8 cellular contexts compared by ENCODE assay signal in the genomic region with DNA sequence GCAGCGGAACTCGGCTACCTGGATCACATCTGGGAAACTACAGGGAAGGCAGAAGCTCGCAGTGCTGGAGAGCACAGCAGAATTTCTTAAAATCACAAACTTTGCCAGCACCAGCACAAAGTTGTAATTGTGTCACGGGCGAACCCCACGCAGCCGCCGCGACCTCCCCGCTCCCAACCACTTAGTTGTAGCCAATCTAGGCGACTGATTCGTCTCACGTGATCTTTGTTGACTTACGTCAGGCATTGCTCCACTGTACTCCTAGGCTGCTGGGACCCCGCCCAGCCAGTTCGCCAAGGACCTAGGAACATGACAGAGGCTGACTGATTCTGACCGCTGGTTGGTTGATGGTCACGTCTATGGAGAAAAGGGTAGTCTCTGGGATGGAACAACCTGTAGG. TPM values are rescaled to one million over a fixed set of nuclear protein-coding genes. Genes with fewer than 3 reads are reported as not detected.
DNase-seq lines count a peak whose midpoint lies in the region; ATAC-seq, FAIRE-seq and TF ChIP-seq lines count a peak whose summit lies in the region.

TSS of gene UTY (minus strand) at position 206 of the 400 bp plus-strand sequence. CDS start 368 bp downstream, outside the sequence.

- H3K4ac ChIP-seq in mesendoderm (ENCODE audit: low read depth, low read length): peak within 1 kb of the TSS; percentile 62

- H3K27me3 ChIP-seq in liver (ENCODE audit: control insufficient read depth in 4 of 4, insufficient read depth in 4 of 4, low read length in 3 of 4): no peaks in the 10 kb centered on the region
- no peaks in the 10 kb centered on the region for H3K27me3 ChIP-seq in HepG2 (ENCODE audit: control insufficient read depth in 1 of 2, insufficient read depth in 2 of 2, low read length in 2 of 2)
- no peaks in the 10 kb centered on the region for H3K27me3 ChIP-seq in mesendoderm (ENCODE audit: insufficient read depth, low read length, poor library complexity)
- no peaks in the 10 kb centered on the region for H3K27me3 ChIP-seq in thyroid gland

- no peaks in the 10 kb centered on the region for H3K79me1 ChIP-seq in mesendoderm (ENCODE audit: low read length)

- intact Hi-C loops in HepG2 (cut with micrococcal nuclease; ENCODE audit: unreplicated experiment) (no loop called here), thyroid gland (cut with DNase I) (no loop called here)

- no peak within 1 kb of the TSS for H2AK5ac ChIP-seq in mesendoderm (ENCODE audit: low read length)

- no peaks in the 10 kb centered on the region for H3K36me3 ChIP-seq in liver (ENCODE audit: control insufficient read depth in 4 of 4, insufficient read depth in 3 of 4, low read depth in 1 of 4, low read length in 3 of 4)
- no peaks in the 10 kb centered on the region for H3K36me3 ChIP-seq in HepG2 (replicated peaks in 1 of 2; ENCODE audit: control insufficient read depth in 1 of 2, insufficient read depth in 2 of 2, low read length in 2 of 2)
- H3K36me3 ChIP-seq in mesendoderm (ENCODE audit: control insufficient read depth, insufficient read depth, low read length): no peaks in the 10 kb centered on the region
- H3K36me3 ChIP-seq in thyroid gland: no peaks in the 10 kb centered on the region

- no peak for TF ChIP-seq EP300 in HepG2 (IDR thresholded peaks at IDR 0.05; ENCODE audit: low read depth in 2 of 2, low read length in 2 of 2)
- no peak for TF ChIP-seq EP300 in HepG2 (CRISPR knock-in tag; IDR thresholded peaks at IDR 0.05; ENCODE audit: borderline replicate concordance)

- no peak for ATAC-seq in HepG2

- WGBS in liver: under 1% methylated on average over 18 of the region's 18 CpGs
- WGBS in HepG2 (ENCODE audit: low lambda C conversion rate): 67% methylated on average over 13 of the region's 18 CpGs
- no CpG with 5 or more reads among the region's 18 CpGs for WGBS in mesendoderm (ENCODE audit: extremely low coverage, insufficient coverage, low lambda C conversion rate)
- 0% methylated on average over 1 to 5 of the region's 18 CpGs for WGBS in thyroid gland, 2 donors

- H3K4me1 ChIP-seq in liver (ENCODE audit: control insufficient read depth in 4 of 4, insufficient read depth in 4 of 4, low read length in 3 of 4): no peaks in the 10 kb centered on the region
- no peaks in the 10 kb centered on the region for H3K4me1 ChIP-seq in HepG2 (ENCODE audit: insufficient read depth, low read length)
- H3K4me1 ChIP-seq in mesendoderm (ENCODE audit: control insufficient read depth, low read depth, low read length): no peaks in the 10 kb centered on the region
- H3K4me1 ChIP-seq in thyroid gland: no peaks in the 10 kb centered on the region

- TF ChIP-seq RAD21 in liver (IDR thresholded peaks at IDR 0.05) (no peak), HepG2 (CRISPR knock-in tag; IDR thresholded peaks at IDR 0.05) (no peak)

- BruUV-seq in HepG2 (replicated peaks; lab: Mats Ljungman, UMichigan): no TSS peak

- CTCF ChIA-PET in HepG2 (lab: Yijun Ruan, JAX; ENCODE audit: low intra/inter-chr PET ratio, low total read pairs): no interaction called here

- H3K27ac ChIP-seq in liver (ENCODE audit: low read depth in 1 of 2, low read length in 2 of 2) (peak within 1 kb of the TSS in 1 of 2 donors; percentile 86), HepG2 (ENCODE audit: extremely low read length, insufficient read depth, low read length) (no peak within 1 kb of the TSS), mesendoderm (ENCODE audit: low read depth, low read length) (peak within 1 kb of the TSS; percentile 62), thyroid gland (peak within 1 kb of the TSS in 1 of 3 donors; percentile 96)

- no peak for TF ChIP-seq CTCF in liver (IDR thresholded peaks at IDR 0.05; ENCODE audit: low read depth, low read length, missing input control)
- TF ChIP-seq CTCF in HepG2 (CRISPR knock-in tag; IDR thresholded peaks at IDR 0.05): no peak
- TF ChIP-seq CTCF in thyroid gland (IDR thresholded peaks at IDR 0.05): no peak

- H3K79me2 ChIP-seq in HepG2 (ENCODE audit: insufficient read depth, low read length) (no peaks in the 10 kb centered on the region), mesendoderm (ENCODE audit: control insufficient read depth, insufficient read depth, low read length) (peaks cover 16% of the 10 kb centered on the region)

- no peak within 1 kb of the TSS for H2AFZ ChIP-seq in HepG2 (ENCODE audit: low read length)

- no peak within 1 kb of the TSS for H2BK15ac ChIP-seq in mesendoderm (replicated peaks; ENCODE audit: low read depth)

- TF ChIP-seq POLR2A in HepG2 (IDR thresholded peaks at IDR 0.05; ENCODE audit: insufficient read depth in 1 of 2, low read depth in 2 of 2, low read length in 2 of 2): no peak
- no peak for TF ChIP-seq POLR2A in thyroid gland (IDR thresholded peaks at IDR 0.05)

- H3K4me2 ChIP-seq in HepG2 (ENCODE audit: low read depth, low read length) (no peak within 1 kb of the TSS), mesendoderm (ENCODE audit: low read length) (peak within 1 kb of the TSS; percentile 25)

- peak within 1 kb of the TSS; percentile 95 for H3K56ac ChIP-seq in mesendoderm (ENCODE audit: low read length)

- peak within 1 kb of the TSS; percentile 6 for H3K23ac ChIP-seq in mesendoderm (ENCODE audit: low read length)

- no peak within 1 kb of the TSS for H2BK120ac ChIP-seq in mesendoderm (ENCODE audit: low read depth, low read length)

- no peaks in the 10 kb centered on the region for H4K20me1 ChIP-seq in HepG2 (ENCODE audit: insufficient read depth, low read length)

- no peak within 1 kb of the TSS for H4K5ac ChIP-seq in mesendoderm (ENCODE audit: low read length)

- H3K4me3 ChIP-seq in liver (ENCODE audit: low read depth in 1 of 3, low read length in 3 of 3): peak within 1 kb of the TSS in 2 of 3 donors; percentile 57 to 62
- no peak within 1 kb of the TSS for H3K4me3 ChIP-seq in HepG2 (replicated peaks in 1 of 3; ENCODE audit: insufficient read depth in 1 of 3, low read depth in 2 of 3, low read length in 3 of 3)
- H3K4me3 ChIP-seq in mesendoderm (ENCODE audit: low read length): peak within 1 kb of the TSS; percentile 94
- H3K4me3 ChIP-seq in thyroid gland (replicated peaks in 1 of 3): peak within 1 kb of the TSS in 2 of 3 donors; percentile 59 to 91

- peak within 1 kb of the TSS; percentile 47 for H3K18ac ChIP-seq in mesendoderm (ENCODE audit: low read length)

- H3K9ac ChIP-seq in liver (ENCODE audit: low read depth in 1 of 2, low read length in 2 of 2): peak within 1 kb of the TSS in 1 of 2 donors; percentile 91
- H3K9ac ChIP-seq in HepG2 (ENCODE audit: insufficient read depth, low read depth, low read length): no peak within 1 kb of the TSS
- peak within 1 kb of the TSS; percentile 83 for H3K9ac ChIP-seq in mesendoderm (ENCODE audit: low read length)

- no peak within 1 kb of the TSS for H4K8ac ChIP-seq in mesendoderm (ENCODE audit: low read depth, low read length)

- no peak for FAIRE-seq in HepG2 (lab: Jason Lieb, UNC)

- in situ Hi-C loops in HepG2 (cut with HindIII; ENCODE audit: extremely low pct_ligation_motif_present, low pct_unique_long_range_greater_than_20kb): no loop called here

- H3K9me3 ChIP-seq in liver (ENCODE audit: control insufficient read depth in 4 of 4, low read length in 3 of 4) (no peaks in the 10 kb centered on the region), HepG2 (ENCODE audit: low read length) (no peaks in the 10 kb centered on the region; the same call in 1 of the 2 replicates), thyroid gland (no peaks in the 10 kb centered on the region)

- no peak within 1 kb of the TSS for H2BK5ac ChIP-seq in mesendoderm (ENCODE audit: low read length)

- POLR2A ChIA-PET in HepG2 (lab: Yijun Ruan, JAX): no interaction called here

- DNase-seq in HepG2 (ENCODE audit: low spot score) (no peak), NCI-H526 treated with DMSO at 0.1 percent for 48 hours (lab: John Stamatoyannopoulos, UW) (peak; percentile 37), amygdala (lab: John Stamatoyannopoulos, UW) (peak in 33 of 56 donors; percentile 3 to 91 (median 74)), mesendoderm (peak; percentile 97), thyroid gland (peak; percentile 86 to 88), NCI-H774 (lab: John Stamatoyannopoulos, UW) (no peak), NCI-H345 treated with DMSO at 0.1 percent for 48 hours (lab: John Stamatoyannopoulos, UW; ENCODE audit: unreplicated experiment) (no peak)

TF ChIP-seq in liver, 16 proteins besides CTCF, POLR2A, EP300 and RAD21 (continues in another document):
- TF ChIP-seq HNF4G (IDR thresholded peaks at IDR 0.05) (no peak), TAF1 (conservative IDR thresholded peaks at IDR 0.05) (no peak), JUND (IDR thresholded peaks at IDR 0.05) (no peak), RXRA (IDR thresholded peaks at IDR 0.05) (no peak)

RNA-seq across cellular contexts. Expression of gene UTY, which starts in this region (rescaled TPM):
- total RNA-seq in liver (10 to 100 TPM in 1 of 2 donors, not detected in 1; 24.3 TPM), HepG2 (2016; rRNA removed; fragmentation: Illumina TruSeq; extraction: Trizol) (not detected in 2 replicates), thyroid gland (100 to 1,000 TPM in 1 of 4 donors, 10 to 100 TPM in 1, under 1 TPM in 1, not detected in 1; 0.27 to 113 (median 57.1) TPM)
- polyA plus RNA-seq in liver (1 to 10 TPM in 1 of 2 donors, not detected in 1; 2.2 TPM), HepG2 (2011; rRNA removed) (not detected in 2 replicates)
- not detected in 2 replicates for total RNA-seq in HepG2 (2016; cell fraction: cytosol; rRNA removed; fragmentation: Illumina TruSeq; extraction: Trizol; ENCODE audit: low read depth)
- total RNA-seq in HepG2 (2016; cell fraction: insoluble cytoplasmic fraction; rRNA removed; fragmentation: Illumina TruSeq; extraction: Trizol): not detected in 2 replicates
- total RNA-seq in HepG2 (2016; cell fraction: membrane; rRNA removed; fragmentation: Illumina TruSeq; extraction: Trizol): not detected in 2 replicates
- total RNA-seq in HepG2 (2016; cell fraction: nucleus; rRNA removed; fragmentation: Illumina TruSeq; extraction: Trizol): not detected in 2 replicates
- polyA plus RNA-seq in HepG2 (2011; cell fraction: cytosol; rRNA removed): 0.01 TPM in 1 of 2 replicates, not detected in the other
- polyA plus RNA-seq in HepG2 (2011; cell fraction: nucleus; rRNA removed): not detected in 2 replicates
- not detected in 2 replicates for polyA plus RNA-seq in HepG2 (2012)
- polyA plus RNA-seq in HepG2 (2016; cell fraction: cytosol; fragmentation: Illumina TruSeq; extraction: Trizol; ENCODE audit: low read depth): not detected in 2 replicates
- polyA plus RNA-seq in HepG2 (2016; cell fraction: insoluble cytoplasmic fraction; fragmentation: Illumina TruSeq; extraction: Trizol; ENCODE audit: low read depth): not detected in 2 replicates
- polyA plus RNA-seq in HepG2 (2016; cell fraction: membrane; fragmentation: Illumina TruSeq; extraction: Trizol; ENCODE audit: low read depth): not detected in 2 replicates
- polyA plus RNA-seq in HepG2 (2016; cell fraction: nucleus; fragmentation: Illumina TruSeq; extraction: Trizol; ENCODE audit: insufficient read depth, low read depth): not detected in 2 replicates
- 0.08 TPM in 1 of 2 replicates, not detected in the other for polyA minus RNA-seq in HepG2 (2011; rRNA and poly(A)+ RNA removed; ENCODE audit: low replicate concordance)
- polyA minus RNA-seq in HepG2 (2011; cell fraction: cytosol; rRNA and poly(A)+ RNA removed): not detected in 2 replicates
- polyA minus RNA-seq in HepG2 (2011; cell fraction: nucleus; rRNA and poly(A)+ RNA removed): under 0.01 TPM in 1 of 2 replicates, not detected in the other
- polyA plus RNA-seq in mesendoderm (2013, experiment 1 of 2): 4.0 TPM
- polyA plus RNA-seq in mesendoderm (2013, experiment 2 of 2): 4.1 TPM

Comparison
In these comparisons a context has a peak if more than half of its experiments do, and no peak if none do; other contexts are left out.
1. H3K4me3 ChIP-seq: peak in liver (2 of 3), mesendoderm (single experiment) and thyroid gland (2 of 3); none in HepG2 (0 of 3).
2. DNase-seq: peak in NCI-H526 treated with DMSO at 0.1 percent for 48 hours (single experiment), amygdala (33 of 56), mesendoderm (single experiment) and thyroid gland (2 of 2); none in HepG2 (single experiment), NCI-H774 (single experiment) and NCI-H345 treated with DMSO at 0.1 percent for 48 hours (single experiment).